In genomic region chr11:62889126-62889483, GRCh38 we compare ENCODE assay signal across 10 cellular contexts. TPM values are rescaled to one million over a fixed set of nuclear protein-coding genes. Genes with fewer than 3 reads are reported as not detected.
DNase-seq lines count a peak whose midpoint lies in the region; ATAC-seq and TF ChIP-seq lines count a peak whose summit lies in the region.
"Had no signal": no experiment of that assay in that cellular context is flagged by ENCODE, and none has a peak within 500 bp of the region (broad histone marks: within the 10 kb centered on the region; RNA-seq: fewer than 3 reads in every experiment).

No MANE protein-coding gene starts in this region.

- H3K4me1 ChIP-seq in adrenal gland (replicated peaks in 1 of 2) (peaks cover 5 to 36% of the 10 kb centered on the region in 2 donors), trophoblast cell (ENCODE audit: control insufficient read depth in 1 of 2, insufficient read depth in 2 of 2, low read length in 2 of 2) (peaks cover 26 to 34% of the 10 kb centered on the region in 2 experiments)
- H3K4me1 ChIP-seq in CD4-positive, alpha-beta memory T cell (ENCODE audit: insufficient read depth, low read length) = peaks cover 16% of the 10 kb centered on the region

- no peaks in the 10 kb centered on the region for H3K9me3 Mint-ChIP-seq in IgD-negative memory B cell
- H3K9me3 Mint-ChIP-seq in CD4-positive, alpha-beta memory T cell = peaks cover 0 to 4% (median 0%) of the 10 kb centered on the region in 8 donors

- H2AK5ac ChIP-seq in trophoblast cell (ENCODE audit: low read length) = no peak overlapping the region

- intact Hi-C loops in adrenal gland (cut with DNase I) (no loop called here), sciatic nerve (cut with DNase I) (no loop called here)
- intact Hi-C loops in CD4-positive, alpha-beta memory T cell (cut with micrococcal nuclease) = loop anchor here (10.0 kb wide), 1 partner anchor 494 kb away; no protein-coding TSS in a partner anchor

- DNase-seq in adrenal gland (no peak), trophoblast cell (no peak), sciatic nerve (ENCODE audit: low spot score) (no peak)
- no peak for DNase-seq in CD4-positive, alpha-beta memory T cell
- DNase-seq: left cardiac atrium had no signal

- no peaks in the 10 kb centered on the region for H3K27me3 Mint-ChIP-seq in IgD-negative memory B cell
- no peaks in the 10 kb centered on the region for H3K27me3 Mint-ChIP-seq in CD4-positive, alpha-beta memory T cell

- H3K27ac ChIP-seq in adrenal gland (peak overlapping the region in 4 of 5 donors; percentile 11 to 78 (median 37)), trophoblast cell (ENCODE audit: low read depth, low read length) (peak overlapping the region; percentile 70)
- no peak overlapping the region for H3K27ac ChIP-seq in CD4-positive, alpha-beta memory T cell (ENCODE audit: low read depth, low read length)
- H3K27ac ChIP-seq: prostate gland, SJSA1 had no signal

- no peak overlapping the region for H2BK12ac ChIP-seq in trophoblast cell (ENCODE audit: low read length)

- H3K79me2 ChIP-seq in trophoblast cell (ENCODE audit: control insufficient read depth, insufficient read depth, low read length, poor library complexity) = no peaks in the 10 kb centered on the region

- H4K12ac ChIP-seq in trophoblast cell (ENCODE audit: low read depth, low read length) = no peak overlapping the region

- H3K4me2 ChIP-seq in trophoblast cell (ENCODE audit: low read length) = peak overlapping the region; percentile 26

- H3K4me3 ChIP-seq in adrenal gland = no peak overlapping the region
- H3K4me3 ChIP-seq in trophoblast cell (ENCODE audit: low read depth, low read length) = no peak overlapping the region
- no peak overlapping the region for H3K4me3 ChIP-seq in CD4-positive, alpha-beta memory T cell (ENCODE audit: low read length in 2 of 2)
- H3K4me3 ChIP-seq: prostate gland, SJSA1 had no signal

- 51 to 72% (median 61%) methylated on average over 2 of the region's 2 CpGs for WGBS in adrenal gland, 4 donors
- WGBS in trophoblast cell (ENCODE audit: extremely low coverage, insufficient coverage, insufficient read length) = no CpG with 5 or more reads among the region's 2 CpGs

- peaks cover 2% of the 10 kb centered on the region for H3K36me3 Mint-ChIP-seq in IgD-negative memory B cell
- H3K36me3 Mint-ChIP-seq in CD4-positive, alpha-beta memory T cell = peaks cover 45 to 53% of the 10 kb centered on the region in 2 donors

- no peaks in the 10 kb centered on the region for H3K27me3 ChIP-seq in adrenal gland
- H3K27me3 ChIP-seq in trophoblast cell (ENCODE audit: insufficient read depth, low read length) = no peaks in the 10 kb centered on the region
- H3K27me3 ChIP-seq in CD4-positive, alpha-beta memory T cell (ENCODE audit: insufficient read depth, low read length) = no peaks in the 10 kb centered on the region
- H3K27me3 ChIP-seq: SJSA1 had no signal

- no peak overlapping the region for H3K9ac ChIP-seq in trophoblast cell (ENCODE audit: low read length)

- TF ChIP-seq POLR2A in adrenal gland (IDR thresholded peaks at IDR 0.05) = no peak

- CTCF ChIA-PET in CD4-positive, alpha-beta memory T cell (lab: Charles Lee; ENCODE audit: partially characterized antibody) = interaction anchor here (1.1 kb wide), 1 partner anchor 8 kb away, joined by 3 read pairs; the partner anchor contains the start of gene SLC3A2

- POLR2A ChIA-PET in CD4-positive, alpha-beta memory T cell (lab: Charles Lee; ENCODE audit: partially characterized antibody) = interaction anchor here (1.2 kb wide), 2 partner anchors 8 to 297 kb away, joined by 3 to 6 read pairs; partner anchors contain the start of genes SLC3A2 and TUT1

- H3K27ac Mint-ChIP-seq in IgD-negative memory B cell = peak overlapping the region in 2 of 3 donors; percentile 56 to 59
- peak overlapping the region in 2 of 7 donors; percentile 23 to 83 for H3K27ac Mint-ChIP-seq in CD4-positive, alpha-beta memory T cell

- H2AFZ ChIP-seq in trophoblast cell (ENCODE audit: insufficient read depth, low read length, poor library complexity) = no peak overlapping the region

- H3K23ac ChIP-seq in trophoblast cell (ENCODE audit: low read length) = no peak overlapping the region

- ATAC-seq in sciatic nerve = no peak

- H2BK5ac ChIP-seq in trophoblast cell (ENCODE audit: low read depth, low read length, poor library complexity) = peak overlapping the region; percentile 32

- H3K36me3 ChIP-seq in adrenal gland (replicated peaks in 1 of 2) = peaks cover 0 to 53% of the 10 kb centered on the region in 2 donors
- peaks cover 48 to 52% of the 10 kb centered on the region in 2 experiments for H3K36me3 ChIP-seq in trophoblast cell (ENCODE audit: control insufficient read depth in 1 of 2, insufficient read depth in 2 of 2, low read length in 2 of 2)
- H3K36me3 ChIP-seq in CD4-positive, alpha-beta memory T cell (ENCODE audit: insufficient read depth, low read length) = peaks cover 53% of the 10 kb centered on the region

- H2BK120ac ChIP-seq in trophoblast cell (ENCODE audit: insufficient read depth, low read length, poor library complexity) = no peak overlapping the region

- H3K4ac ChIP-seq in trophoblast cell (ENCODE audit: low read depth, low read length) = no peak overlapping the region

- H3K4me1 Mint-ChIP-seq in IgD-negative memory B cell = peaks cover 0 to 4% (median under 1%) of the 10 kb centered on the region in 3 donors
- peaks cover 4 to 13% (median 11%) of the 10 kb centered on the region in 4 donors for H3K4me1 Mint-ChIP-seq in CD4-positive, alpha-beta memory T cell

- no peak for TF ChIP-seq CTCF in adrenal gland (IDR thresholded peaks at IDR 0.05)

- H4K8ac ChIP-seq in trophoblast cell (ENCODE audit: low read depth, low read length) = no peak overlapping the region

- no peak overlapping the region for H3K4me3 Mint-ChIP-seq in IgD-negative memory B cell
- no peak overlapping the region for H3K4me3 Mint-ChIP-seq in CD4-positive, alpha-beta memory T cell

- no peak overlapping the region for H3K18ac ChIP-seq in trophoblast cell (ENCODE audit: low read length)

- H4K91ac ChIP-seq in trophoblast cell (ENCODE audit: low read depth, low read length) = no peak overlapping the region

- H3K9me3 ChIP-seq in adrenal gland (replicated peaks in 1 of 3) (no peaks in the 10 kb centered on the region), trophoblast cell (ENCODE audit: insufficient read depth, low read depth, low read length) (no peaks in the 10 kb centered on the region)
- no peaks in the 10 kb centered on the region for H3K9me3 ChIP-seq in CD4-positive, alpha-beta memory T cell (ENCODE audit: control insufficient read depth in 1 of 2, low read length in 2 of 2)
- H3K9me3 ChIP-seq: prostate gland, SJSA1 had no signal

- H3K14ac ChIP-seq in trophoblast cell (ENCODE audit: low read length) = no peak overlapping the region

- peaks cover 7% of the 10 kb centered on the region for H3K79me1 ChIP-seq in trophoblast cell (ENCODE audit: low read length)

RNA-seq across cellular contexts. Expression of gene SLC3A2, which starts 8.4 kb away (rescaled TPM):
- 111 TPM for polyA plus RNA-seq in IgD-negative memory B cell
- 100 to 1,000 TPM; 103 to 398 (median 164) TPM for total RNA-seq in adrenal gland
- 100 to 1,000 TPM; 123 to 221 (median 155) TPM for polyA plus RNA-seq in adrenal gland
- 473 and 540 TPM in 2 replicates for polyA plus RNA-seq in trophoblast cell (2013)
- total RNA-seq in sciatic nerve = 102 TPM
- 100 to 1,000 TPM; 205 to 215 TPM for total RNA-seq in CD4-positive, alpha-beta memory T cell
- polyA plus RNA-seq in CD4-positive, alpha-beta memory T cell = 100 to 1,000 TPM; 157 to 226 TPM

RNA-seq across cellular contexts. Expression of gene CHRM1, which starts 32.1 kb away (rescaled TPM):
- polyA plus RNA-seq in IgD-negative memory B cell (not detected), adrenal gland (1 to 10 TPM; 1.4 to 3.8 (median 1.8) TPM)
- total RNA-seq in adrenal gland (1 to 10 TPM in 2 of 8 donors, under 1 TPM in 1, not detected in 5; 0.94 to 3.0 (median 2.8) TPM), sciatic nerve (not detected)
- not detected in 2 replicates for polyA plus RNA-seq in trophoblast cell (2013)
- not detected for total RNA-seq in CD4-positive, alpha-beta memory T cell
- polyA plus RNA-seq in CD4-positive, alpha-beta memory T cell = not detected
- total RNA-seq: Daoy, left cardiac atrium, LHCN-M2, SJSA1 had no signal

RNA-seq across cellular contexts. Expression of gene WDR74, which starts 49.7 kb away (rescaled TPM):
- polyA plus RNA-seq in IgD-negative memory B cell = 57.5 TPM
- total RNA-seq in adrenal gland = 10 to 100 TPM; 21.7 to 52.1 (median 36.8) TPM
- polyA plus RNA-seq in adrenal gland = 100 to 1,000 TPM in 2 of 3 donors, 10 to 100 TPM in 1; 35.4 to 119 (median 102) TPM
- polyA plus RNA-seq in trophoblast cell (2013) = 36.6 and 38.4 TPM in 2 replicates
- 34.5 TPM for total RNA-seq in sciatic nerve
- total RNA-seq in CD4-positive, alpha-beta memory T cell = 10 to 100 TPM; 79.3 to 82.2 TPM
- polyA plus RNA-seq in CD4-positive, alpha-beta memory T cell = 10 to 100 TPM; 33.9 to 50.8 TPM

RNA-seq across cellular contexts. Expression of gene TEX54, which starts 56.5 kb away (rescaled TPM):
- not detected for polyA plus RNA-seq in IgD-negative memory B cell
- not detected for total RNA-seq in adrenal gland
- 1 to 10 TPM in 1 of 3 donors, under 1 TPM in 1, not detected in 1; 0.27 to 1.4 TPM for polyA plus RNA-seq in adrenal gland
- polyA plus RNA-seq in trophoblast cell (2013) = not detected in 2 replicates
- total RNA-seq in sciatic nerve = not detected
- not detected for total RNA-seq in CD4-positive, alpha-beta memory T cell
- 1 to 10 TPM; 1.3 to 1.9 TPM for polyA plus RNA-seq in CD4-positive, alpha-beta memory T cell
- total RNA-seq: Daoy, left cardiac atrium, LHCN-M2, prostate gland, SJSA1 had no signal

RNA-seq across cellular contexts. Expression of gene STX5, which starts 57.3 kb away (rescaled TPM):
- polyA plus RNA-seq in IgD-negative memory B cell = 39.8 TPM
- 10 to 100 TPM; 22.2 to 59.9 (median 36.2) TPM for total RNA-seq in adrenal gland
- 10 to 100 TPM; 19.7 to 52.4 (median 22.4) TPM for polyA plus RNA-seq in adrenal gland
- 70.9 and 72.0 TPM in 2 replicates for polyA plus RNA-seq in trophoblast cell (2013)
- 51.6 TPM for total RNA-seq in sciatic nerve
- 10 to 100 TPM; 66.0 to 67.9 TPM for total RNA-seq in CD4-positive, alpha-beta memory T cell
- 10 to 100 TPM; 30.4 to 31.8 TPM for polyA plus RNA-seq in CD4-positive, alpha-beta memory T cell
